23 cellular contexts compared by ENCODE assay signal in genomic region chr10:3502606-3503005, GRCh38.
DNase-seq lines count a peak whose midpoint lies in the region; ATAC-seq and TF ChIP-seq lines count a peak whose summit lies in the region.
"Had no signal": no experiment of that assay in that cellular context is flagged by ENCODE, and none has a peak within 500 bp of the region (broad histone marks: within the 10 kb centered on the region; RNA-seq: fewer than 3 reads in every experiment).

No MANE protein-coding gene starts in this region.

- H3K79me2 ChIP-seq in neural progenitor cell (ENCODE audit: low read depth) = no peaks in the 10 kb centered on the region

- DNase-seq in NCI-H2107 treated with DMSO at 0.1 percent for 48 hours (lab: John Stamatoyannopoulos, UW; ENCODE audit: unreplicated experiment) (peak; percentile 2), NCI-H2107 (lab: John Stamatoyannopoulos, UW) (no peak), NCI-H1436 treated with DMSO at 0.1 percent for 48 hours (lab: John Stamatoyannopoulos, UW) (peak; percentile 50), NCI-H748 treated with DMSO at 0.1 percent for 48 hours (lab: John Stamatoyannopoulos, UW) (peak; percentile 64), neural progenitor cell (ENCODE audit: low spot score) (no peak), occipital lobe (lab: John Stamatoyannopoulos, UW) (no peak), NCI-H1694 treated with DMSO at 0.1 percent for 48 hours (lab: John Stamatoyannopoulos, UW) (no peak)
- DNase-seq: activated CD4-positive, CD25-positive, alpha-beta regulatory T cell treated with anti-CD3 and anti-CD28 coated beads, Interleukin-2, amount 50 U/mL, for 72 hours; activated naive CD4-positive, alpha-beta T cell; activated T-cell treated with anti-CD3 and anti-CD28 coated beads, Interleukin-2, amount 50 U/mL, for 24 hours; amygdala; BE2C; cortex of kidney; kidney glomerular epithelial cell; mesenchymal stem cell; naive B cell; NCI-H1694; NCI-H774; SHP77; stimulated activated CD4-positive, alpha-beta T cell treated with anti-CD3 and anti-CD28 coated beads, Interleukin-12 subunit alpha, Interleukin-12 subunit beta, amount 100 ng/mL, for 4 hours; stomach had no signal

- peaks cover 4% of the 10 kb centered on the region for H3K4me1 ChIP-seq in neural progenitor cell
- H3K4me1 ChIP-seq: BE2C had no signal

- no peaks in the 10 kb centered on the region for H4K20me1 ChIP-seq in neural progenitor cell (ENCODE audit: low read depth)

- no peaks in the 10 kb centered on the region for H3K9me3 Mint-ChIP-seq in neural progenitor cell
- H3K9me3 Mint-ChIP-seq: activated T-cell treated with anti-CD3 and anti-CD28 coated beads, Interleukin-2, amount 50 U/mL, for 24 hours; naive B cell had no signal

- no peak overlapping the region for H3K4me3 Mint-ChIP-seq in neural progenitor cell
- H3K4me3 Mint-ChIP-seq: activated T-cell treated with anti-CD3 and anti-CD28 coated beads, Interleukin-2, amount 50 U/mL, for 24 hours; naive B cell had no signal

- no peak for TF ChIP-seq CTCF in neural progenitor cell (IDR thresholded peaks at IDR 0.05)

- H3F3A ChIP-seq in neural progenitor cell (ENCODE audit: low read depth) = no peaks in the 10 kb centered on the region

- H3K4me1 Mint-ChIP-seq in neural progenitor cell = peaks cover 22% of the 10 kb centered on the region
- H3K4me1 Mint-ChIP-seq: naive B cell had no signal

- H3K9ac ChIP-seq in neural progenitor cell = no peak overlapping the region

- no peak overlapping the region for H3K4me3 ChIP-seq in neural progenitor cell
- H3K4me3 ChIP-seq: cardiac muscle cell, stomach had no signal

- no peak overlapping the region for H3K4me2 ChIP-seq in neural progenitor cell

- H3K9me3 ChIP-seq in neural progenitor cell (ENCODE audit: low read depth) = no peaks in the 10 kb centered on the region
- H3K9me3 ChIP-seq: BE2C, stomach had no signal

- H3K27ac Mint-ChIP-seq in neural progenitor cell = no peak overlapping the region
- H3K27ac Mint-ChIP-seq: activated T-cell treated with anti-CD3 and anti-CD28 coated beads, Interleukin-2, amount 50 U/mL, for 24 hours; naive B cell had no signal

- peak overlapping the region; percentile 9 for H2AFZ ChIP-seq in neural progenitor cell (replicated peaks)

- no peaks in the 10 kb centered on the region for H3K36me3 ChIP-seq in neural progenitor cell
- H3K36me3 ChIP-seq: BE2C, cardiac muscle cell, stomach had no signal

- H3K27ac ChIP-seq in neural progenitor cell = no peak overlapping the region
- H3K27ac ChIP-seq: cardiac muscle cell, stomach had no signal

- H3K36me3 Mint-ChIP-seq in neural progenitor cell = no peaks in the 10 kb centered on the region
- H3K36me3 Mint-ChIP-seq: naive B cell had no signal

- H3K27me3 Mint-ChIP-seq in neural progenitor cell (ENCODE audit: insufficient read depth, low read depth) = no peaks in the 10 kb centered on the region

- ATAC-seq in GM19328 (IDR thresholded peaks at IDR 0.05; ENCODE audit: unreplicated experiment) = no peak

- no peaks in the 10 kb centered on the region for H3K27me3 ChIP-seq in neural progenitor cell
- H3K27me3 ChIP-seq: BE2C, cardiac muscle cell, stomach had no signal

Comparison
In these comparisons a context has a peak if more than half of its experiments do, and no peak if none do; other contexts are left out.
1. DNase-seq: peak in NCI-H2107 treated with DMSO at 0.1 percent for 48 hours (single experiment), NCI-H1436 treated with DMSO at 0.1 percent for 48 hours (single experiment) and NCI-H748 treated with DMSO at 0.1 percent for 48 hours (single experiment); none in NCI-H2107 (single experiment), neural progenitor cell (single experiment), occipital lobe (single experiment) and NCI-H1694 treated with DMSO at 0.1 percent for 48 hours (single experiment).